3 cellular contexts compared by ENCODE assay signal in genomic region chr1:15428815-15429435, GRCh38.
TF ChIP-seq lines count a peak whose summit lies in the region.

No MANE protein-coding gene starts in this region.

TF ChIP-seq in HCT116, 20 proteins besides CTCF, POLR2A, EP300 and RAD21:
- TF ChIP-seq SRF (IDR thresholded peaks at IDR 0.05; ENCODE audit: low read depth) (no peak), SIN3A (IDR thresholded peaks at IDR 0.05; ENCODE audit: low read depth) (no peak), ZNF274 (IDR thresholded peaks at IDR 0.05; ENCODE audit: low read depth, low read length) (no peak), YY1 (IDR thresholded peaks at IDR 0.05; ENCODE audit: extremely low read depth, insufficient replicate concordance, low read depth, low read length) (no peak), JUND (IDR thresholded peaks at IDR 0.05) (no peak), TCF7L2 (IDR thresholded peaks at IDR 0.05; ENCODE audit: borderline replicate concordance, extremely low read depth, insufficient read depth, insufficient read length) (no peak)

TF ChIP-seq in K562, 482 proteins besides CTCF, POLR2A, EP300 and RAD21:
- TF ChIP-seq ZNF282 (CRISPR knock-in tag; IDR thresholded peaks at IDR 0.05) (no peak), SIN3A (IDR thresholded peaks at IDR 0.05; ENCODE audit: borderline replicate concordance in 2 of 2, control insufficient read depth in 1 of 2, low read depth in 2 of 2, low read length in 2 of 2) (no peak), DMBX1 (CRISPR knock-in tag; IDR thresholded peaks at IDR 0.05; ENCODE audit: borderline replicate concordance) (no peak), ZNF3 (CRISPR knock-in tag; IDR thresholded peaks at IDR 0.05) (no peak), PYGO2 (tag; IDR thresholded peaks at IDR 0.05) (no peak), PHB2 (IDR thresholded peaks at IDR 0.05; ENCODE audit: low read depth) (no peak), ZKSCAN8 (CRISPR knock-in tag; IDR thresholded peaks at IDR 0.05) (no peak)

TF ChIP-seq in GM12891, 5 proteins besides CTCF, POLR2A, EP300 and RAD21:
- TF ChIP-seq POLR2AphosphoS5 (IDR thresholded peaks at IDR 0.05; ENCODE audit: low read depth, low read length) (no peak), POU2F2 (IDR thresholded peaks at IDR 0.05; ENCODE audit: low read depth, low read length) (no peak), PAX5 (IDR thresholded peaks at IDR 0.05; ENCODE audit: insufficient read depth, low read length, severe bottlenecking) (no peak), TAF1 (IDR thresholded peaks at IDR 0.05; ENCODE audit: low read depth, low read length) (no peak), SPI1 (IDR thresholded peaks at IDR 0.05; ENCODE audit: low read depth, low read length) (no peak)
